Comparison of ENCODE assay signal across 27 cellular contexts in genomic region chr7:87404674-87405073, GRCh38.
"Had no signal": no experiment of that assay in that cellular context is flagged by ENCODE, and none has a peak within 500 bp of the region (broad histone marks: within the 10 kb centered on the region; RNA-seq: fewer than 3 reads in every experiment).

No MANE protein-coding gene starts in this region.

- H3K27ac Mint-ChIP-seq: naive thymus-derived CD8-positive, alpha-beta T cell; nephron progenitor cell; stimulated activated effector memory CD8-positive, alpha-beta T cell treated with anti-CD3 and anti-CD28 coated beads, Interleukin-12 subunit alpha, Interleukin-12 subunit beta, amount 100 ng/mL, for 72 hours; type B pancreatic cell had no signal

- ATAC-seq: left colon; lower lobe of right lung; naive thymus-derived CD8-positive, alpha-beta T cell; psoas muscle; right cardiac atrium; stimulated activated effector memory CD8-positive, alpha-beta T cell treated with anti-CD3 and anti-CD28 coated beads, Interleukin-12 subunit alpha, Interleukin-12 subunit beta, amount 100 ng/mL, for 72 hours; stimulated activated naive CD8-positive, alpha-beta T cell treated with anti-CD3 and anti-CD28 coated beads, Interleukin-15, Interleukin-2, amounts not matched to agents 100 U/mL and 50 U/mL, for 24 hours had no signal

- H3K9me3 ChIP-seq: heart right ventricle, left ventricle myocardium inferior, lower lobe of right lung, ovary, psoas muscle, sigmoid colon, testis, tibial artery had no signal

- H3K4me1 ChIP-seq: heart right ventricle, left ventricle myocardium inferior, lower lobe of right lung, psoas muscle, sigmoid colon, testis, tibial artery had no signal

- DNase-seq: dorsolateral prefrontal cortex; effector CD4-positive, alpha-beta T cell; foreskin melanocyte; glutamatergic neuron; heart right ventricle; hippocampal formation; islet precursor cell; kidney glomerular epithelial cell; left colon; left ventricle myocardium inferior; lower lobe of right lung; naive thymus-derived CD8-positive, alpha-beta T cell; nephron progenitor cell; occipital lobe; ovary; posterior cingulate gyrus; psoas muscle; right cardiac atrium; sigmoid colon; stimulated activated CD4-positive, alpha-beta T cell treated with anti-CD3 and anti-CD28 coated beads, Interleukin-2, amount 100 ng/mL, for 24 hours; stimulated activated CD4-positive, alpha-beta T cell treated with anti-CD3 and anti-CD28 coated beads, Interleukin-4, amount 100 ng/mL, for 24 hours; stimulated activated naive CD8-positive, alpha-beta T cell treated with anti-CD3 and anti-CD28 coated beads, Interleukin-15, Interleukin-2, amounts not matched to agents 100 U/mL and 50 U/mL, for 24 hours; substantia nigra; testis; tibial artery had no signal

- H3K4me3 Mint-ChIP-seq: naive thymus-derived CD8-positive, alpha-beta T cell; nephron progenitor cell; stimulated activated effector memory CD8-positive, alpha-beta T cell treated with anti-CD3 and anti-CD28 coated beads, Interleukin-12 subunit alpha, Interleukin-12 subunit beta, amount 100 ng/mL, for 72 hours; type B pancreatic cell had no signal

- H3K27ac ChIP-seq: dorsolateral prefrontal cortex, heart right ventricle, left ventricle myocardium inferior, lower lobe of right lung, ovary, psoas muscle, sigmoid colon, testis, tibial artery had no signal

- H3K4me3 ChIP-seq: dorsolateral prefrontal cortex, heart right ventricle, left ventricle myocardium inferior, lower lobe of right lung, ovary, psoas muscle, sigmoid colon, testis, tibial artery had no signal

- H3K27me3 ChIP-seq: dorsolateral prefrontal cortex, heart right ventricle, ovary, sigmoid colon, testis, tibial artery had no signal

- H3K4me1 Mint-ChIP-seq: naive thymus-derived CD8-positive, alpha-beta T cell; stimulated activated effector memory CD8-positive, alpha-beta T cell treated with anti-CD3 and anti-CD28 coated beads, Interleukin-12 subunit alpha, Interleukin-12 subunit beta, amount 100 ng/mL, for 72 hours had no signal

- H3K9me3 Mint-ChIP-seq: naive thymus-derived CD8-positive, alpha-beta T cell; nephron progenitor cell; stimulated activated effector memory CD8-positive, alpha-beta T cell treated with anti-CD3 and anti-CD28 coated beads, Interleukin-12 subunit alpha, Interleukin-12 subunit beta, amount 100 ng/mL, for 72 hours; type B pancreatic cell had no signal

- H3K36me3 Mint-ChIP-seq: naive thymus-derived CD8-positive, alpha-beta T cell; stimulated activated effector memory CD8-positive, alpha-beta T cell treated with anti-CD3 and anti-CD28 coated beads, Interleukin-12 subunit alpha, Interleukin-12 subunit beta, amount 100 ng/mL, for 72 hours; type B pancreatic cell had no signal

- H3K36me3 ChIP-seq: lower lobe of right lung, ovary, sigmoid colon, tibial artery had no signal

- H3K27me3 Mint-ChIP-seq: type B pancreatic cell had no signal
